In genomic region chr3:82229397-82229796, GRCh38 we compare ENCODE assay signal across 10 cellular contexts.
DNase-seq lines count a peak whose midpoint lies in the region; ATAC-seq and TF ChIP-seq lines count a peak whose summit lies in the region.
"Had no signal": no experiment of that assay in that cellular context is flagged by ENCODE, and none has a peak within 500 bp of the region (broad histone marks: within the 10 kb centered on the region; RNA-seq: fewer than 3 reads in every experiment).

No MANE protein-coding gene starts in this region.

- TF ChIP-seq CTCF in left ventricle myocardium inferior (IDR thresholded peaks at IDR 0.05; ENCODE audit: borderline replicate concordance): no peak

- ATAC-seq in left cardiac atrium: no peak
- ATAC-seq in HG02678 (IDR thresholded peaks at IDR 0.05; ENCODE audit: unreplicated experiment): peak; percentile 86
- peak; percentile 91 for ATAC-seq in HG03565 (IDR thresholded peaks at IDR 0.05; ENCODE audit: unreplicated experiment)

- H3K4me3 ChIP-seq in left ventricle myocardium inferior: peak overlapping the region; percentile 33
- no peak overlapping the region for H3K4me3 ChIP-seq in effector memory CD4-positive, alpha-beta T cell (ENCODE audit: insufficient read depth, low read depth, low read length, poor library complexity, severe bottlenecking)
- H3K4me3 ChIP-seq: lung had no signal

- peaks cover 8% of the 10 kb centered on the region for H3K9me3 ChIP-seq in left ventricle myocardium inferior (replicated peaks)
- H3K9me3 ChIP-seq in effector memory CD4-positive, alpha-beta T cell (ENCODE audit: control insufficient read depth, low read length): no peaks in the 10 kb centered on the region

- H3K36me3 ChIP-seq in left ventricle myocardium inferior: no peaks in the 10 kb centered on the region
- no peaks in the 10 kb centered on the region for H3K36me3 ChIP-seq in effector memory CD4-positive, alpha-beta T cell (ENCODE audit: control insufficient read depth, insufficient read depth, low read length)

- no peak for DNase-seq in left ventricle myocardium inferior
- no peak for DNase-seq in left cardiac atrium
- DNase-seq in DMS153 (lab: John Stamatoyannopoulos, UW): no peak
- DNase-seq in NCI-H2081 treated with DMSO at 0.1 percent for 48 hours (lab: John Stamatoyannopoulos, UW): no peak
- DNase-seq in A172 (ENCODE audit: low spot score): no peak
- no peak for DNase-seq in effector memory CD4-positive, alpha-beta T cell
- DNase-seq: dermis blood vessel endothelial cell had no signal

- intact Hi-C loops in left ventricle myocardium inferior (cut with micrococcal nuclease) (no loop called here), left cardiac atrium (cut with DNase I) (no loop called here)

- H3K27me3 ChIP-seq in left ventricle myocardium inferior (ENCODE audit: low read depth): no peaks in the 10 kb centered on the region
- no peaks in the 10 kb centered on the region for H3K27me3 ChIP-seq in effector memory CD4-positive, alpha-beta T cell (replicated peaks; ENCODE audit: control insufficient read depth, insufficient read depth, low read length, poor library complexity, severe bottlenecking)

- no peak overlapping the region for H3K27ac ChIP-seq in left ventricle myocardium inferior (replicated peaks)
- no peak overlapping the region for H3K27ac ChIP-seq in effector memory CD4-positive, alpha-beta T cell (ENCODE audit: insufficient read depth, low read length, poor library complexity, severe bottlenecking)

- no peaks in the 10 kb centered on the region for H3K4me1 ChIP-seq in left ventricle myocardium inferior
- H3K4me1 ChIP-seq in effector memory CD4-positive, alpha-beta T cell (ENCODE audit: control insufficient read depth, insufficient read depth, low read length, poor library complexity, severe bottlenecking): no peaks in the 10 kb centered on the region

Comparison
In these comparisons a context has a peak if more than half of its experiments do, and no peak if none do; other contexts are left out.
1. ATAC-seq: peak in HG02678 (single experiment) and HG03565 (single experiment); none in left cardiac atrium (0 of 2).